11 cellular contexts compared by ENCODE assay signal in genomic region chr3:65854606-65855304, GRCh38.
DNase-seq lines count a peak whose midpoint lies in the region; FAIRE-seq and TF ChIP-seq lines count a peak whose summit lies in the region.
"Had no signal": no experiment of that assay in that cellular context is flagged by ENCODE, and none has a peak within 500 bp of the region (broad histone marks: within the 10 kb centered on the region; RNA-seq: fewer than 3 reads in every experiment).

No MANE protein-coding gene starts in this region.

- H3K27ac Mint-ChIP-seq in progenitor cell of endocrine pancreas: peak overlapping the region; percentile 30

- peaks cover 42% of the 10 kb centered on the region for H3K4me1 Mint-ChIP-seq in progenitor cell of endocrine pancreas (ENCODE audit: low read depth)

- no peaks in the 10 kb centered on the region for H3K27me3 ChIP-seq in bronchial epithelial cell (ENCODE audit: control insufficient read depth, insufficient read depth, low read length)

- no peaks in the 10 kb centered on the region for H3K27me3 Mint-ChIP-seq in progenitor cell of endocrine pancreas

- H3K4me3 ChIP-seq in bronchial epithelial cell (ENCODE audit: low read depth, low read length): no peak overlapping the region

- no peaks in the 10 kb centered on the region for H3K36me3 ChIP-seq in bronchial epithelial cell (ENCODE audit: control insufficient read depth, insufficient read depth, low read length)

- H3K36me3 Mint-ChIP-seq in progenitor cell of endocrine pancreas (ENCODE audit: insufficient read depth): peaks cover 2% of the 10 kb centered on the region

- H3K4me3 Mint-ChIP-seq in progenitor cell of endocrine pancreas (ENCODE audit: low read depth): no peak overlapping the region
- H3K4me3 Mint-ChIP-seq: neural crest cell had no signal

- no peaks in the 10 kb centered on the region for H3K9me3 Mint-ChIP-seq in progenitor cell of endocrine pancreas (ENCODE audit: low read depth)
- H3K9me3 Mint-ChIP-seq: neural crest cell had no signal

- FAIRE-seq in bronchial epithelial cell (lab: Jason Lieb, UNC): no peak
- FAIRE-seq: A204.1 had no signal

- peak; percentile 2 for DNase-seq in NCI-H1694 treated with DMSO at 0.1 percent for 48 hours (lab: John Stamatoyannopoulos, UW)
- DNase-seq in NCI-H1694 (lab: John Stamatoyannopoulos, UW): no peak
- DNase-seq in NCI-H1105 (lab: John Stamatoyannopoulos, UW): peak; percentile 52
- DNase-seq in bronchial epithelial cell (ENCODE audit: low read depth): peak; percentile 25
- DNase-seq in progenitor cell of endocrine pancreas (ENCODE audit: low spot score, unreplicated experiment): no peak
- no peak for DNase-seq in mucosa of gallbladder (ENCODE audit: low spot score)
- no peak for DNase-seq in activated T-cell treated with anti-CD3 and anti-CD28 coated beads, Interleukin-2, amount 50 U/mL, for 1 hour
- no peak for DNase-seq in medulla oblongata (ENCODE audit: extremely low spot score)
- DNase-seq: head of caudate nucleus had no signal

- TF ChIP-seq CTCF in bronchial epithelial cell (IDR thresholded peaks at IDR 0.05; ENCODE audit: insufficient read depth, low read length, severe bottlenecking) (no peak), progenitor cell of endocrine pancreas (IDR thresholded peaks at IDR 0.05; ENCODE audit: unreplicated experiment) (no peak)

Comparison
In these comparisons a context has a peak if more than half of its experiments do, and no peak if none do; other contexts are left out.
1. DNase-seq: peak in NCI-H1694 treated with DMSO at 0.1 percent for 48 hours (single experiment), NCI-H1105 (single experiment) and bronchial epithelial cell (single experiment); none in NCI-H1694 (single experiment), progenitor cell of endocrine pancreas (single experiment), mucosa of gallbladder (single experiment), activated T-cell treated with anti-CD3 and anti-CD28 coated beads, Interleukin-2, amount 50 U/mL, for 1 hour (single experiment) and medulla oblongata (single experiment).